Comparison of ENCODE assay signal across 24 cellular contexts in the genomic region with DNA sequence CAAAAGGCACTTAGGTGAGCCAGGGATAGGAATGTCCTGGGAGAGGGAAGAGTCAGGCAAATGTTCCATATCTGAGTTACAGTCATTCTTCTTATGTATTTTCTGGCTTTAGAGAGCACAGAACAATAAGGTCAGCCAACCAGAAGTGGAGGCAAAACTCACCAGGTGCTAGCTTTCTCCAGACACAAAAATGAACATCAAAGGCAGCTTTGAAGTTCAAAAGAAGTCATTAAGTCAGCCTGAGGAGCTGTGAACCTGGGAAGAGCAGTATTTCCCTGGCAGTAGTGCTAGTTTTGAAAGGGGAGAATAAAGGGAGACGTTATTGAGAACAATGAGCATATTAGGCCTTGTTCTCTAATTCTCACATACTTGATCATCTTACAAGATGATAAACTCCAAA.
"Had no signal": no experiment of that assay in that cellular context is flagged by ENCODE, and none has a peak within 500 bp of the region (broad histone marks: within the 10 kb centered on the region; RNA-seq: fewer than 3 reads in every experiment).

No MANE protein-coding gene starts in this region.

- H3K27me3 ChIP-seq: MG63, SJSA1 had no signal

- H3K9me3 ChIP-seq: MG63, SJSA1 had no signal

- H3K36me3 ChIP-seq: MG63, SJSA1 had no signal

- FAIRE-seq: HTR-8/SVneo, RCC 7860 had no signal

- H3K27ac ChIP-seq: HL-60, SJSA1, SK-N-MC had no signal

- H3K4me3 ChIP-seq: MG63, SJSA1, SK-N-MC had no signal

- DNase-seq: Karpas-422, KG1, MG63, NCI-H1092, NCI-H1105 treated with DMSO at 0.1 percent for 48 hours, NCI-H1417 treated with DMSO at 0.1 percent for 48 hours, NCI-H146, NCI-H1694 treated with DMSO at 0.1 percent for 48 hours, NCI-H1930, NCI-H2081, NCI-H2107, NCI-H2227 treated with DMSO at 0.1 percent for 48 hours, NCI-H524 treated with DMSO at 0.1 percent for 48 hours, NCI-H69, NCI-H774, Right ventricle myocardium superior, RPMI8226, SIG-M5, T-cell had no signal

- ATAC-seq: T-cell had no signal
